ENCODE assay signal across 8 cellular contexts in genomic region chr16:20805684-20806167, GRCh38. TPM values are rescaled to one million over a fixed set of nuclear protein-coding genes. Genes with fewer than 3 reads are reported as not detected.
A peak's percentile ranks its signal among the peaks of the same experiment; 100 is the strongest.
DNase-seq lines count a peak whose midpoint lies in the region; ATAC-seq and TF ChIP-seq lines count a peak whose summit lies in the region.
"Not testable (repeated sequence)": the region's sequence is repeated elsewhere in the genome, so short reads cannot be mapped to it uniquely, and the experiment has no call there.

No MANE protein-coding gene starts in this region.

- H3K27me3 ChIP-seq in GM23248 (replicated peaks; ENCODE audit: insufficient read depth); mammary epithelial cell (ENCODE audit: insufficient read depth, low read length); skeletal muscle satellite cell (ENCODE audit: control insufficient read depth, insufficient read depth, low read length): not testable (repeated sequence)

- H3K4me3 Mint-ChIP-seq in activated B cell treated with CpG ODN at 0.5 μM for 24 hours (peak overlapping the region; percentile 98), glutamatergic neuron (ENCODE audit: unreplicated experiment) (peak overlapping the region; percentile 98)

- H3K4me3 ChIP-seq in GM23248 (peak overlapping the region; percentile 91), mammary epithelial cell (replicated peaks in 1 of 3; ENCODE audit: insufficient read depth in 1 of 3, low read depth in 2 of 3, low read length in 3 of 3) (peak overlapping the region; percentile 72 to 98 (median 82)), mesodermal cell (ENCODE audit: extremely low read depth, insufficient read depth, low read length, poor library complexity, severe bottlenecking) (peak overlapping the region; percentile 70), skeletal muscle satellite cell (ENCODE audit: low read length) (peak overlapping the region; percentile 82)

- not testable (repeated sequence) for TF ChIP-seq CTCF in activated B cell treated with CpG ODN at 0.5 μM for 24 hours (IDR thresholded peaks at IDR 0.05); mammary epithelial cell (conservative IDR thresholded peaks at IDR 0.05 in 1 of 2, IDR thresholded peaks at IDR 0.05 in 1 of 2; ENCODE audit: extremely low read depth in 1 of 2, insufficient read depth in 1 of 2, low read depth in 1 of 2, low read length in 2 of 2); glutamatergic neuron (IDR thresholded peaks at IDR 0.05; ENCODE audit: partially characterized antibody, unreplicated experiment)

- not testable (repeated sequence) for H3K36me3 ChIP-seq in GM23248 (ENCODE audit: low read depth); mammary epithelial cell (ENCODE audit: insufficient read depth, low read length); mesodermal cell (ENCODE audit: control insufficient read depth, insufficient read depth, low read length); skeletal muscle satellite cell (ENCODE audit: insufficient read depth, low read length)

- peaks cover 21% of the 10 kb centered on the region for H3F3A ChIP-seq in GM23248 (ENCODE audit: insufficient read depth)

- TSS peak; percentile 62 for BruUV-seq in mammary epithelial cell (replicated peaks; lab: Mats Ljungman, UMichigan)

- not testable (repeated sequence) for ATAC-seq in activated B cell treated with CpG ODN at 0.5 μM for 24 hours (ENCODE audit: low read depth)

- WGBS in GM23248 (ENCODE audit: low coverage in 1 of 2, low lambda C conversion rate in 2 of 2, missing lambda C conversion rate in 2 of 2), 2 experiments = 27 to 29% methylated on average over 12 of the region's 12 CpGs
- 2% methylated on average over 12 of the region's 12 CpGs for WGBS in mammary epithelial cell (ENCODE audit: low coverage, missing lambda C conversion rate)
- 21 to 33% methylated on average over 11 of the region's 12 CpGs for WGBS in mesodermal cell (ENCODE audit: insufficient coverage in 2 of 2), 2 experiments

- DNase-seq in ACHN (peak; percentile 3), NCI-H2081 treated with DMSO at 0.1 percent for 48 hours (lab: John Stamatoyannopoulos, UW) (peak; percentile 1)
- not testable (repeated sequence) for DNase-seq in GM23248, activated B cell treated with CpG ODN at 0.5 μM for 24 hours, mammary epithelial cell, glutamatergic neuron

- in situ Hi-C loops in ACHN (cut with HindIII; ENCODE audit: low pct_ligation_motif_present, low pct_unique_long_range_greater_than_20kb, low sequenced_read_pairs); GM23248 (cut with MboI); mammary epithelial cell (cut with MboI; ENCODE audit: low sequenced_read_pairs in 2 of 2): not testable (repeated sequence)

- H4K20me1 ChIP-seq in GM23248 (ENCODE audit: insufficient read depth); mammary epithelial cell (ENCODE audit: insufficient read depth, low read length): not testable (repeated sequence)

- CTCF ChIA-PET in activated B cell treated with CpG ODN at 0.5 μM for 24 hours (lab: Charles Lee) = interaction anchor here (1.6 kb wide), 1 partner anchor 45 kb away, joined by 4 read pairs; no protein-coding TSS in a partner anchor
- CTCF ChIA-PET in mammary epithelial cell (lab: Charles Lee; ENCODE audit: low non-redundant PET) = not testable (repeated sequence)

- H3K36me3 Mint-ChIP-seq in activated B cell treated with CpG ODN at 0.5 μM for 24 hours (ENCODE audit: low read depth); glutamatergic neuron (ENCODE audit: unreplicated experiment): not testable (repeated sequence)

- peaks cover 15% of the 10 kb centered on the region for H3K4me1 Mint-ChIP-seq in activated B cell treated with CpG ODN at 0.5 μM for 24 hours
- H3K4me1 Mint-ChIP-seq in glutamatergic neuron (ENCODE audit: low read depth, unreplicated experiment) = not testable (repeated sequence)

- peaks cover 12% of the 10 kb centered on the region; the same call in 1 of the 2 replicates for H3K4me1 ChIP-seq in GM23248 (ENCODE audit: insufficient read depth)
- H3K4me1 ChIP-seq in mammary epithelial cell (ENCODE audit: insufficient read depth, low read length) = peaks cover 11% of the 10 kb centered on the region
- not testable (repeated sequence) for H3K4me1 ChIP-seq in mesodermal cell (ENCODE audit: control insufficient read depth, insufficient read depth, low read length, poor library complexity, severe bottlenecking)
- peaks cover 19% of the 10 kb centered on the region for H3K4me1 ChIP-seq in skeletal muscle satellite cell (ENCODE audit: control insufficient read depth, insufficient read depth, low read length)

- H3K4me2 ChIP-seq in GM23248 (ENCODE audit: unreplicated experiment) (peak overlapping the region; percentile 76), mammary epithelial cell (ENCODE audit: insufficient read depth, low read depth, low read length) (peak overlapping the region; percentile 97), skeletal muscle satellite cell (ENCODE audit: low read length) (peak overlapping the region; percentile 89)

- intact Hi-C loops in activated B cell treated with CpG ODN at 0.5 μM for 24 hours (cut with micrococcal nuclease) (loop anchor here (1.0 to 5.0 kb wide), 4 partner anchors 42 to 95 kb away; partner anchors contain the start of genes DCUN1D3, LYRM1 and THUMPD1), mammary epithelial cell (cut with micrococcal nuclease) (loop anchor here (2.0 kb wide), 1 partner anchor 65 kb away; the partner anchor contains the start of gene THUMPD1)

- H3K9me2 ChIP-seq in GM23248 (ENCODE audit: insufficient read depth) = not testable (repeated sequence)

- H3K27me3 Mint-ChIP-seq in activated B cell treated with CpG ODN at 0.5 μM for 24 hours; glutamatergic neuron (ENCODE audit: unreplicated experiment): not testable (repeated sequence)

- peak overlapping the region; percentile 69 for H3K27ac ChIP-seq in GM23248
- peak overlapping the region; percentile 84 for H3K27ac ChIP-seq in mammary epithelial cell (ENCODE audit: insufficient read depth, low read depth, low read length)
- peak overlapping the region; percentile 86 for H3K27ac ChIP-seq in mesodermal cell (ENCODE audit: low read depth, low read length, severe bottlenecking)

- not testable (repeated sequence) for H3K9me3 Mint-ChIP-seq in activated B cell treated with CpG ODN at 0.5 μM for 24 hours; glutamatergic neuron (ENCODE audit: unreplicated experiment)

- POLR2A ChIA-PET in activated B cell treated with CpG ODN at 0.5 μM for 24 hours (lab: Charles Lee) = interaction anchor here (1.4 to 1.7 kb wide), 2 partner anchors 64 to 98 kb away, joined by 4 to 6 read pairs; partner anchors contain the start of gene THUMPD1

- not testable (repeated sequence) for H3K9me3 ChIP-seq in GM23248 (ENCODE audit: low read depth); mammary epithelial cell (replicated peaks; ENCODE audit: insufficient read depth, low read length); mesodermal cell (ENCODE audit: control insufficient read depth, low read length); skeletal muscle satellite cell (replicated peaks; ENCODE audit: low read length)

- peak overlapping the region; percentile 77 for H3K27ac Mint-ChIP-seq in activated B cell treated with CpG ODN at 0.5 μM for 24 hours
- peak overlapping the region; percentile 93 for H3K27ac Mint-ChIP-seq in glutamatergic neuron (ENCODE audit: unreplicated experiment)

- H3K79me2 ChIP-seq in GM23248 (ENCODE audit: insufficient read depth) = not testable (repeated sequence)
- H3K79me2 ChIP-seq in mammary epithelial cell (ENCODE audit: insufficient read depth, low read length) = peaks cover 12% of the 10 kb centered on the region

- H2AFZ ChIP-seq in GM23248 (peak overlapping the region; percentile 96), mammary epithelial cell (ENCODE audit: low read depth, low read length) (peak overlapping the region; percentile 96)

- peak overlapping the region; percentile 80 for H3K9ac ChIP-seq in GM23248
- peak overlapping the region; percentile 82 for H3K9ac ChIP-seq in mammary epithelial cell (ENCODE audit: insufficient read depth, low read length)
- H3K9ac ChIP-seq in skeletal muscle satellite cell (ENCODE audit: low read depth, low read length) = peak overlapping the region; percentile 87

- dilution Hi-C loops in mammary epithelial cell (cut with HindIII; ENCODE audit: low sequenced_read_pairs) = not testable (repeated sequence)

RNA-seq across cellular contexts. Expression of gene ERI2, which starts 0.5 kb away (rescaled TPM):
- total RNA-seq in GM23248 (2014; rRNA removed; shearing (Covaris generic)) = 13.2 and 20.2 TPM in 2 replicates
- polyA plus RNA-seq in GM23248 (2016; fragmentation: Nextera tagmentation; extraction: Ambion mirVana) (12.9 and 13.6 TPM in 2 replicates), mammary epithelial cell (12.1 TPM)
- total RNA-seq in activated B cell treated with CpG ODN at 0.5 μM for 24 hours (4.3 and 4.5 TPM in 2 replicates), mammary epithelial cell (10 to 100 TPM; 31.4 to 32.5 TPM), glutamatergic neuron (ENCODE audit: unreplicated experiment) (14.2 TPM)
- polyA minus RNA-seq in mammary epithelial cell = 5.7 TPM
- 15.9 TPM for polyA plus RNA-seq in mesodermal cell (2013, experiment 1 of 2)
- polyA plus RNA-seq in mesodermal cell (2013, experiment 2 of 2) = 18.6 TPM
- total RNA-seq in skeletal muscle satellite cell (2012; rRNA removed) = 18.8 and 19.5 TPM in 2 replicates

RNA-seq across cellular contexts. Expression of gene REXO5, which starts 0.6 kb away (rescaled TPM):
- 7.0 and 11.0 TPM in 2 replicates for total RNA-seq in GM23248 (2014; rRNA removed; shearing (Covaris generic))
- polyA plus RNA-seq in GM23248 (2016; fragmentation: Nextera tagmentation; extraction: Ambion mirVana) (3.4 and 3.5 TPM in 2 replicates), mammary epithelial cell (3.9 TPM)
- total RNA-seq in activated B cell treated with CpG ODN at 0.5 μM for 24 hours (0.44 and 0.83 TPM in 2 replicates), mammary epithelial cell (1 to 10 TPM; 3.5 to 6.7 TPM), glutamatergic neuron (ENCODE audit: unreplicated experiment) (5.9 TPM)
- not detected for polyA minus RNA-seq in mammary epithelial cell
- polyA plus RNA-seq in mesodermal cell (2013, experiment 1 of 2) = 5.3 TPM
- polyA plus RNA-seq in mesodermal cell (2013, experiment 2 of 2) = 7.4 TPM
- 4.8 and 6.8 TPM in 2 replicates for total RNA-seq in skeletal muscle satellite cell (2012; rRNA removed)

RNA-seq across cellular contexts. Expression of gene ACSM3, which starts 41.9 kb away (rescaled TPM):
- 0.65 and 2.1 TPM in 2 replicates for total RNA-seq in GM23248 (2014; rRNA removed; shearing (Covaris generic))
- 0.60 and 1.7 TPM in 2 replicates for polyA plus RNA-seq in GM23248 (2016; fragmentation: Nextera tagmentation; extraction: Ambion mirVana)
- 12.8 and 13.6 TPM in 2 replicates for total RNA-seq in activated B cell treated with CpG ODN at 0.5 μM for 24 hours
- 1 to 10 TPM; 1.1 to 1.5 TPM for total RNA-seq in mammary epithelial cell
- 0.39 TPM for polyA plus RNA-seq in mammary epithelial cell
- polyA minus RNA-seq in mammary epithelial cell = not detected
- total RNA-seq in glutamatergic neuron (ENCODE audit: unreplicated experiment) = 0.91 TPM
- 1.5 TPM for polyA plus RNA-seq in mesodermal cell (2013, experiment 1 of 2)
- 1.4 TPM for polyA plus RNA-seq in mesodermal cell (2013, experiment 2 of 2)
- 0.25 and 0.87 TPM in 2 replicates for total RNA-seq in skeletal muscle satellite cell (2012; rRNA removed)
